ENCODE assay signal across 1 cellular context in the genomic region with DNA sequence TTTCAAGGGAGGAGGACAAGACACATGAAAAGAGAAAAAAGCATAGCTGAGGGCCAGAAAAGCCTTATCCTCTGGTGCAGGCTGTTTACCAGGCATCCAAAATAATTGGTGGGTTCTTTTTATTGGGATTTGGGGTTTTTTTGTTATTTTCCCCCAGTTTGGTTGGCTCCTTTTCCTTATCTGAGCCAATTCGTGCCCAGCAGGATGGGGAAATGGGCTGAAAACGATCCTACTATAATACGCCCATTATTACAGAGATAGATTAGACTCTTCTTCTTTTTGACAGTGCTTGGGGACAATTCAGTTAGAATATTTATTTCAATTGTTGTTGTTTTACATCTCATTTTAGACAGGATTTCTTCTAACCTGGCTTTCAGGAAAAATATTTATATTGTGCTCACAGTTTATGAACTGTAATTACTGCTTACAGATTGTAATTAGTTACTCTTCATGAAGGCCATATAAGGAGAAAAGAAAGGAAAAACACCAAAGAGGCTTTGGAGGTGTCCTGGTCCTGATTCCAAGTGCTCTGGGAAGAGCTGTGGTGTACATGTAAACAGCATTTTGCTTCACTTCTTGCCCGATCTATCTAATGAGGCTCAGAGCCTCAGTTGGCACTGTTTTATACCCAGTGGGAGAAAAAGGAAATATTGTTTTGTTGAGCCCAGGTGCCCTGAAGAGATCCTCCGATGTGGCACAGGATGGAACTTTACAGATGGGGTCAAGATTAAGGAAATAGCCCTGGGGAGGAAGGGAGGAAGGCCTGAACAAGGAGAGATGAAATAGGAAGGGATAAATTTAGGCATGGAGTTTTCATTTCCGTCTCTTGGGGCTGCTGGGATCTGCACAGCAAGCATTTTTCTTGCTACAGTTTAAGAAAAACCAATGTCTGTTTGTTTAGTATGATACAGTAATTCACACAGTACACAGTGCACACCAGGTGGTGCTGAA.
TF ChIP-seq lines count a peak whose summit lies in the region.

No MANE protein-coding gene starts in this region.

TF ChIP-seq in HepG2, 621 proteins besides CTCF, POLR2A, EP300 and RAD21 (continued from another document):
- TF ChIP-seq, protein P1, sequence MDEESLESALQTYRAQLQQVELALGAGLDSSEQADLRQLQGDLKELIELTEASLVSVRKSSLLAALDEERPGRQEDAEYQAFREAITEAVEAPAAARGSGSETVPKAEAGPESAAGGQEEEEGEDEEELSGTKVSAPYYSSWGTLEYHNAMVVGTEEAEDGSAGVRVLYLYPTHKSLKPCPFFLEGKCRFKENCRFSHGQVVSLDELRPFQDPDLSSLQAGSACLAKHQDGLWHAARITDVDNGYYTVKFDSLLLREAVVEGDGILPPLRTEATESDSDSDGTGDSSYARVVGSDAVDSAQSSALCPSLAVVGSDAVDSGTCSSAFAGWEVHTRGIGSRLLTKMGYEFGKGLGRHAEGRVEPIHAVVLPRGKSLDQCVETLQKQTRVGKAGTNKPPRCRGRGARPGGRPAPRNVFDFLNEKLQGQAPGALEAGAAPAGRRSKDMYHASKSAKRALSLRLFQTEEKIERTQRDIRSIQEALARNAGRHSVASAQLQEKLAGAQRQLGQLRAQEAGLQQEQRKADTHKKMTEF (CRISPR knock-in tag; IDR thresholded peaks at IDR 0.05) = peak; percentile 13
- TF ChIP-seq ZNF3 (CRISPR knock-in tag; IDR thresholded peaks at IDR 0.05) (0 out of 2 replicates have a peak, but pooled peaks have one; percentile 6), CHD4 (IDR thresholded peaks at IDR 0.05; ENCODE audit: borderline replicate concordance, low read length) (peak; percentile 66; the same call in 1 of the 2 replicates)
